Comparison of ENCODE assay signal across 1 cellular context in the genomic region with DNA sequence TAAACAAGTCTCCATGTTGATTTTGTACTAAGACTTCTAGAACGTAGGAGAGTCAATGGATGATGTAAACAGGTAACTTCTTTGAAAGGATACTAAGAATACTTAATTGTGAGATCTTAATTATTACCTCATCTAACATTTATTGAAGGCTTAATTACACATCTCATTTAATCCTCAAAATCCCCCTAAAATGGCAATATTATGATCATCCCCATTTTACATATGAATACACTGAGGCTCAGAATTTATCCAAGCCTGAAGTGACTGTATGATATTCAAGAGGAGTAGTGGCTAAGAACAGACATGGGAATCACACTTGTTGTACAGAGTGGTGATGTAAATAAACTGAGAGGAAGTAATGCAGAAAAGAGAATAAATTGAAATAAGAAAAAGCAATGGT.
TF ChIP-seq lines count a peak whose summit lies in the region.

No MANE protein-coding gene starts in this region.

TF ChIP-seq in K562, 482 proteins besides CTCF, POLR2A, EP300 and RAD21 (continued from another document):
- TF ChIP-seq, protein P1, sequence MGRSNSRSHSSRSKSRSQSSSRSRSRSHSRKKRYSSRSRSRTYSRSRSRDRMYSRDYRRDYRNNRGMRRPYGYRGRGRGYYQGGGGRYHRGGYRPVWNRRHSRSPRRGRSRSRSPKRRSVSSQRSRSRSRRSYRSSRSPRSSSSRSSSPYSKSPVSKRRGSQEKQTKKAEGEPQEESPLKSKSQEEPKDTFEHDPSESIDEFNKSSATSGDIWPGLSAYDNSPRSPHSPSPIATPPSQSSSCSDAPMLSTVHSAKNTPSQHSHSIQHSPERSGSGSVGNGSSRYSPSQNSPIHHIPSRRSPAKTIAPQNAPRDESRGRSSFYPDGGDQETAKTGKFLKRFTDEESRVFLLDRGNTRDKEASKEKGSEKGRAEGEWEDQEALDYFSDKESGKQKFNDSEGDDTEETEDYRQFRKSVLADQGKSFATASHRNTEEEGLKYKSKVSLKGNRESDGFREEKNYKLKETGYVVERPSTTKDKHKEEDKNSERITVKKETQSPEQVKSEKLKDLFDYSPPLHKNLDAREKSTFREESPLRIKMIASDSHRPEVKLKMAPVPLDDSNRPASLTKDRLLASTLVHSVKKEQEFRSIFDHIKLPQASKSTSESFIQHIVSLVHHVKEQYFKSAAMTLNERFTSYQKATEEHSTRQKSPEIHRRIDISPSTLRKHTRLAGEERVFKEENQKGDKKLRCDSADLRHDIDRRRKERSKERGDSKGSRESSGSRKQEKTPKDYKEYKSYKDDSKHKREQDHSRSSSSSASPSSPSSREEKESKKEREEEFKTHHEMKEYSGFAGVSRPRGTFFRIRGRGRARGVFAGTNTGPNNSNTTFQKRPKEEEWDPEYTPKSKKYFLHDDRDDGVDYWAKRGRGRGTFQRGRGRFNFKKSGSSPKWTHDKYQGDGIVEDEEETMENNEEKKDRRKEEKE (IDR thresholded peaks at IDR 0.05; ENCODE audit: borderline replicate concordance in 1 of 2, control insufficient read depth in 1 of 2, low read depth in 2 of 2, low read length in 1 of 2) = no peak
- TF ChIP-seq RBM25 (IDR thresholded peaks at IDR 0.05; ENCODE audit: low read depth, low read length, severe bottlenecking) = peak; percentile 81
TF ChIP-seq in K562: peak in this region for 1.
